Comparison of ENCODE assay signal across 1 cellular context in genomic region chr7:100122067-100122466, GRCh38.
A peak's percentile ranks its signal among the peaks of the same experiment; 100 is the strongest.
TF ChIP-seq lines count a peak whose summit lies in the region.

No MANE protein-coding gene starts in this region.

TF ChIP-seq in HepG2, 621 proteins besides CTCF, POLR2A, EP300 and RAD21 (continued from another document and continues in another):
- TF ChIP-seq, protein P1, sequence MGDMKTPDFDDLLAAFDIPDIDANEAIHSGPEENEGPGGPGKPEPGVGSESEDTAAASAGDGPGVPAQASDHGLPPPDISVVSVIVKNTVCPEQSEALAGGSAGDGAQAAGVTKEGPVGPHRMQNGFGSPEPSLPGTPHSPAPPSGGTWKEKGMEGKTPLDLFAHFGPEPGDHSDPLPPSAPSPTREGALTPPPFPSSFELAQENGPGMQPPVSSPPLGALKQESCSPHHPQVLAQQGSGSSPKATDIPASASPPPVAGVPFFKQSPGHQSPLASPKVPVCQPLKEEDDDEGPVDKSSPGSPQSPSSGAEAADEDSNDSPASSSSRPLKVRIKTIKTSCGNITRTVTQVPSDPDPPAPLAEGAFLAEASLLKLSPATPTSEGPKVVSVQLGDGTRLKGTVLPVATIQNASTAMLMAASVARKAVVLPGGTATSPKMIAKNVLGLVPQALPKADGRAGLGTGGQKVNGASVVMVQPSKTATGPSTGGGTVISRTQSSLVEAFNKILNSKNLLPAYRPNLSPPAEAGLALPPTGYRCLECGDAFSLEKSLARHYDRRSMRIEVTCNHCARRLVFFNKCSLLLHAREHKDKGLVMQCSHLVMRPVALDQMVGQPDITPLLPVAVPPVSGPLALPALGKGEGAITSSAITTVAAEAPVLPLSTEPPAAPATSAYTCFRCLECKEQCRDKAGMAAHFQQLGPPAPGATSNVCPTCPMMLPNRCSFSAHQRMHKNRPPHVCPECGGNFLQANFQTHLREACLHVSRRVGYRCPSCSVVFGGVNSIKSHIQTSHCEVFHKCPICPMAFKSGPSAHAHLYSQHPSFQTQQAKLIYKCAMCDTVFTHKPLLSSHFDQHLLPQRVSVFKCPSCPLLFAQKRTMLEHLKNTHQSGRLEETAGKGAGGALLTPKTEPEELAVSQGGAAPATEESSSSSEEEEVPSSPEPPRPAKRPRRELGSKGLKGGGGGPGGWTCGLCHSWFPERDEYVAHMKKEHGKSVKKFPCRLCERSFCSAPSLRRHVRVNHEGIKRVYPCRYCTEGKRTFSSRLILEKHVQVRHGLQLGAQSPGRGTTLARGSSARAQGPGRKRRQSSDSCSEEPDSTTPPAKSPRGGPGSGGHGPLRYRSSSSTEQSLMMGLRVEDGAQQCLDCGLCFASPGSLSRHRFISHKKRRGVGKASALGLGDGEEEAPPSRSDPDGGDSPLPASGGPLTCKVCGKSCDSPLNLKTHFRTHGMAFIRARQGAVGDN (CRISPR knock-in tag; IDR thresholded peaks at IDR 0.05), result peak; percentile 88
- no peak for TF ChIP-seq ARNT (IDR thresholded peaks at IDR 0.05)
- TF ChIP-seq ZNF761 (CRISPR knock-in tag; conservative IDR thresholded peaks at IDR 0.05), result no peak
- no peak for TF ChIP-seq ZNF432 (CRISPR knock-in tag; IDR thresholded peaks at IDR 0.05; ENCODE audit: borderline replicate concordance)
- TF ChIP-seq SUZ12 (IDR thresholded peaks at IDR 0.05; ENCODE audit: low read depth, low read length), result no peak
- peak; percentile 62 for TF ChIP-seq SOX5 (CRISPR knock-in tag; IDR thresholded peaks at IDR 0.05; ENCODE audit: borderline replicate concordance)
- TF ChIP-seq ZXDC (CRISPR knock-in tag; IDR thresholded peaks at IDR 0.05), result no peak
- TF ChIP-seq, protein P2, sequence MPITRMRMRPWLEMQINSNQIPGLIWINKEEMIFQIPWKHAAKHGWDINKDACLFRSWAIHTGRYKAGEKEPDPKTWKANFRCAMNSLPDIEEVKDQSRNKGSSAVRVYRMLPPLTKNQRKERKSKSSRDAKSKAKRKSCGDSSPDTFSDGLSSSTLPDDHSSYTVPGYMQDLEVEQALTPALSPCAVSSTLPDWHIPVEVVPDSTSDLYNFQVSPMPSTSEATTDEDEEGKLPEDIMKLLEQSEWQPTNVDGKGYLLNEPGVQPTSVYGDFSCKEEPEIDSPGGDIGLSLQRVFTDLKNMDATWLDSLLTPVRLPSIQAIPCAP (CRISPR knock-in tag; IDR thresholded peaks at IDR 0.05; ENCODE audit: low read depth), result no peak
- peak; percentile 67 for TF ChIP-seq TEAD3 (CRISPR knock-in tag; optimal IDR thresholded peaks at IDR 0.05; ENCODE audit: borderline replicate concordance)
- no peak for TF ChIP-seq CENPT (CRISPR knock-in tag; IDR thresholded peaks at IDR 0.05; ENCODE audit: low read depth)
- TF ChIP-seq ZNF7 (CRISPR knock-in tag; IDR thresholded peaks at IDR 0.05), result peak; percentile 85
- no peak for TF ChIP-seq ZNF24 (IDR thresholded peaks at IDR 0.05)
- TF ChIP-seq CCDC6 (CRISPR knock-in tag; IDR thresholded peaks at IDR 0.05), result no peak
- no peak for TF ChIP-seq MZF1 (CRISPR knock-in tag; IDR thresholded peaks at IDR 0.05; ENCODE audit: borderline replicate concordance)
- no peak for TF ChIP-seq NFE2 (CRISPR knock-in tag; IDR thresholded peaks at IDR 0.05)
- TF ChIP-seq PHF5A (CRISPR knock-in tag; IDR thresholded peaks at IDR 0.05; ENCODE audit: low read depth, unreplicated experiment), result no peak
- no peak for TF ChIP-seq KLF6 (CRISPR knock-in tag; IDR thresholded peaks at IDR 0.05)
- TF ChIP-seq ZNF792 (CRISPR knock-in tag; IDR thresholded peaks at IDR 0.05), result peak; percentile 33
- TF ChIP-seq PAF1 (CRISPR knock-in tag; IDR thresholded peaks at IDR 0.05), result no peak
- TF ChIP-seq, protein P3, sequence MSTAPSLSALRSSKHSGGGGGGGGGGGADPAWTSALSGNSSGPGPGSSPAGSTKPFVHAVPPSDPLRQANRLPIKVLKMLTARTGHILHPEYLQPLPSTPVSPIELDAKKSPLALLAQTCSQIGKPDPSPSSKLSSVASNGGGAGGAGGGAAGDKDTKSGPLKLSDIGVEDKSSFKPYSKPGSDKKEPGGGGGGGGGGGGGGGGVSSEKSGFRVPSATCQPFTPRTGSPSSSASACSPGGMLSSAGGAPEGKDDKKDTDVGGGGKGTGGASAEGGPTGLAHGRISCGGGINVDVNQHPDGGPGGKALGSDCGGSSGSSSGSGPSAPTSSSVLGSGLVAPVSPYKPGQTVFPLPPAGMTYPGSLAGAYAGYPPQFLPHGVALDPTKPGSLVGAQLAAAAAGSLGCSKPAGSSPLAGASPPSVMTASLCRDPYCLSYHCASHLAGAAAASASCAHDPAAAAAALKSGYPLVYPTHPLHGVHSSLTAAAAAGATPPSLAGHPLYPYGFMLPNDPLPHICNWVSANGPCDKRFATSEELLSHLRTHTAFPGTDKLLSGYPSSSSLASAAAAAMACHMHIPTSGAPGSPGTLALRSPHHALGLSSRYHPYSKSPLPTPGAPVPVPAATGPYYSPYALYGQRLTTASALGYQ (CRISPR knock-in tag; IDR thresholded peaks at IDR 0.05), result no peak
- TF ChIP-seq THAP11 (CRISPR knock-in tag; IDR thresholded peaks at IDR 0.05), result peak; percentile 72
- TF ChIP-seq, protein P4, sequence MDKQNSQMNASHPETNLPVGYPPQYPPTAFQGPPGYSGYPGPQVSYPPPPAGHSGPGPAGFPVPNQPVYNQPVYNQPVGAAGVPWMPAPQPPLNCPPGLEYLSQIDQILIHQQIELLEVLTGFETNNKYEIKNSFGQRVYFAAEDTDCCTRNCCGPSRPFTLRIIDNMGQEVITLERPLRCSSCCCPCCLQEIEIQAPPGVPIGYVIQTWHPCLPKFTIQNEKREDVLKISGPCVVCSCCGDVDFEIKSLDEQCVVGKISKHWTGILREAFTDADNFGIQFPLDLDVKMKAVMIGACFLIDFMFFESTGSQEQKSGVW (CRISPR knock-in tag; IDR thresholded peaks at IDR 0.05; ENCODE audit: borderline replicate concordance), result no peak
- TF ChIP-seq CEBPG (CRISPR knock-in tag; IDR thresholded peaks at IDR 0.05), result no peak; the same call in 1 of the 2 replicates
- TF ChIP-seq PAXIP1 (CRISPR knock-in tag; conservative IDR thresholded peaks at IDR 0.05), result peak; percentile 76
- no peak for TF ChIP-seq HNRNPK (IDR thresholded peaks at IDR 0.05; ENCODE audit: low read depth, low read length, poor library complexity, severe bottlenecking)
- no peak for TF ChIP-seq XBP1 (CRISPR knock-in tag; IDR thresholded peaks at IDR 0.05)
- TF ChIP-seq CEBPB (IDR thresholded peaks at IDR 0.05; ENCODE audit: borderline replicate concordance, low read depth, low read length), result peak; percentile 57; the same call in 1 of the 2 replicates
- no peak for TF ChIP-seq ZNF646 (CRISPR knock-in tag; IDR thresholded peaks at IDR 0.05)
- no peak for TF ChIP-seq REXO4 (CRISPR knock-in tag; IDR thresholded peaks at IDR 0.05; ENCODE audit: borderline replicate concordance)
- 0 out of 2 replicates have a peak, but pooled peaks have one; percentile 25 for TF ChIP-seq ZNF12 (CRISPR knock-in tag; IDR thresholded peaks at IDR 0.05)
- no peak for TF ChIP-seq PAX8 (CRISPR knock-in tag; IDR thresholded peaks at IDR 0.05; ENCODE audit: borderline replicate concordance)
- TF ChIP-seq ZNF83 (CRISPR knock-in tag; IDR thresholded peaks at IDR 0.05; ENCODE audit: borderline replicate concordance), result no peak
- TF ChIP-seq ZBTB1 (CRISPR knock-in tag; IDR thresholded peaks at IDR 0.05; ENCODE audit: borderline replicate concordance), result no peak
- peak; percentile 83; the same call in 1 of the 2 replicates for TF ChIP-seq HBP1 (CRISPR knock-in tag; IDR thresholded peaks at IDR 0.05; ENCODE audit: low read depth)
- TF ChIP-seq ZNF781 (CRISPR knock-in tag; IDR thresholded peaks at IDR 0.05; ENCODE audit: borderline replicate concordance, not compliant biosample characterization), result no peak
- TF ChIP-seq ZNF383 (CRISPR knock-in tag; IDR thresholded peaks at IDR 0.05; ENCODE audit: borderline replicate concordance), result no peak
- TF ChIP-seq ESRRA (CRISPR knock-in tag; IDR thresholded peaks at IDR 0.05; ENCODE audit: low read depth), result 0 out of 2 replicates have a peak, but pooled peaks have one; percentile 24
- TF ChIP-seq YEATS4 (CRISPR knock-in tag; IDR thresholded peaks at IDR 0.05; ENCODE audit: borderline replicate concordance), result peak; percentile 47; the same call in 1 of the 2 replicates
- TF ChIP-seq TARDBP (CRISPR knock-in tag; IDR thresholded peaks at IDR 0.05), result peak; percentile 43; the same call in 1 of the 2 replicates
